Comparison of ENCODE assay signal across 8 cellular contexts in genomic region chr19:48872884-48873475, GRCh38. TPM values are rescaled to one million over a fixed set of nuclear protein-coding genes. Genes with fewer than 3 reads are reported as not detected.
DNase-seq lines count a peak whose midpoint lies in the region; ATAC-seq and TF ChIP-seq lines count a peak whose summit lies in the region.

No MANE protein-coding gene starts in this region.

- H3K4me1 ChIP-seq in ES-I3 (ENCODE audit: insufficient read depth, low read length), result peaks cover 4% of the 10 kb centered on the region; the same call in 1 of the 2 replicates

- peaks cover 4% of the 10 kb centered on the region for H3K27me3 Mint-ChIP-seq in activated T-helper 17 cell treated with anti-CD3 and anti-CD28 coated beads, Interleukin-2, amount 50 U/mL, for 72 hours
- peaks cover 0 to 15% of the 10 kb centered on the region in 2 donors for H3K27me3 Mint-ChIP-seq in natural killer cell (ENCODE audit: low read depth in 2 of 2)
- H3K27me3 Mint-ChIP-seq in stimulated activated naive CD8-positive, alpha-beta T cell treated with anti-CD3 and anti-CD28 coated beads, Interleukin-15, amount 100 ng/mL, for 72 hours, result no peaks in the 10 kb centered on the region

- peak; percentile 52 for ATAC-seq in activated T-helper 17 cell treated with anti-CD3 and anti-CD28 coated beads, Interleukin-2, amount 50 U/mL, for 72 hours (replicated peaks)
- ATAC-seq in natural killer cell, result peak; percentile 28 to 52 (median 37)
- ATAC-seq in stimulated activated naive CD8-positive, alpha-beta T cell treated with anti-CD3 and anti-CD28 coated beads, Interleukin-15, amount 100 ng/mL, for 72 hours, result peak; percentile 53
- ATAC-seq in HG03097 (IDR thresholded peaks at IDR 0.05; ENCODE audit: low FRiP score, unreplicated experiment), result no peak

- no peaks in the 10 kb centered on the region for H3K9me3 Mint-ChIP-seq in activated T-helper 17 cell treated with anti-CD3 and anti-CD28 coated beads, Interleukin-2, amount 50 U/mL, for 72 hours
- H3K9me3 Mint-ChIP-seq in natural killer cell, result peaks cover 0 to 3% of the 10 kb centered on the region in 2 donors
- H3K9me3 Mint-ChIP-seq in stimulated activated naive CD8-positive, alpha-beta T cell treated with anti-CD3 and anti-CD28 coated beads, Interleukin-15, amount 100 ng/mL, for 72 hours, result no peaks in the 10 kb centered on the region

- intact Hi-C loops in natural killer cell (cut with micrococcal nuclease), result loop anchor here (5.0 to 10.0 kb wide), 2 partner anchors 89 to 238 kb away; partner anchors contain the start of gene DBP

- H3K4me3 ChIP-seq in fibroblast of mammary gland (ENCODE audit: control insufficient read depth, low read depth, low read length), result peak overlapping the region; percentile 91

- peaks cover 18% of the 10 kb centered on the region for H3K36me3 ChIP-seq in ES-I3 (ENCODE audit: insufficient read depth, low read length)

- H3K27ac Mint-ChIP-seq in activated T-helper 17 cell treated with anti-CD3 and anti-CD28 coated beads, Interleukin-2, amount 50 U/mL, for 72 hours, result peak overlapping the region; percentile 100
- peak overlapping the region; percentile 98 to 100 for H3K27ac Mint-ChIP-seq in natural killer cell
- peak overlapping the region; percentile 100 for H3K27ac Mint-ChIP-seq in stimulated activated naive CD8-positive, alpha-beta T cell treated with anti-CD3 and anti-CD28 coated beads, Interleukin-15, amount 100 ng/mL, for 72 hours

- peaks cover 22% of the 10 kb centered on the region for H3K4me1 Mint-ChIP-seq in activated T-helper 17 cell treated with anti-CD3 and anti-CD28 coated beads, Interleukin-2, amount 50 U/mL, for 72 hours
- H3K4me1 Mint-ChIP-seq in natural killer cell, result peaks cover 43 to 49% of the 10 kb centered on the region in 2 donors
- peaks cover 57% of the 10 kb centered on the region for H3K4me1 Mint-ChIP-seq in stimulated activated naive CD8-positive, alpha-beta T cell treated with anti-CD3 and anti-CD28 coated beads, Interleukin-15, amount 100 ng/mL, for 72 hours

- TF ChIP-seq CTCF in fibroblast of mammary gland (conservative IDR thresholded peaks at IDR 0.05; ENCODE audit: control insufficient read depth, insufficient read depth, low read depth, low read length) (no peak), natural killer cell (IDR thresholded peaks at IDR 0.05) (no peak)

- H3K36me3 Mint-ChIP-seq in activated T-helper 17 cell treated with anti-CD3 and anti-CD28 coated beads, Interleukin-2, amount 50 U/mL, for 72 hours (ENCODE audit: low read depth), result peaks cover 61% of the 10 kb centered on the region
- peaks cover 20% of the 10 kb centered on the region for H3K36me3 Mint-ChIP-seq in natural killer cell

- DNase-seq in HuH-7 (ENCODE audit: low spot score) (peak; percentile 87), RKO (ENCODE audit: low spot score) (peak; percentile 98), fibroblast of mammary gland (ENCODE audit: low read depth) (peak; percentile 94), natural killer cell (peak; percentile 72)
- DNase-seq in stimulated activated naive CD8-positive, alpha-beta T cell treated with anti-CD3 and anti-CD28 coated beads, Interleukin-15, amount 100 ng/mL, for 72 hours, result peak; percentile 74 to 87

- no peaks in the 10 kb centered on the region for H3K9me3 ChIP-seq in ES-I3 (ENCODE audit: control insufficient read depth, insufficient read depth, low read length)

- H3K9ac ChIP-seq in ES-I3 (ENCODE audit: low read depth, low read length), result peak overlapping the region; percentile 93

- peak overlapping the region; percentile 98 for H3K4me3 Mint-ChIP-seq in activated T-helper 17 cell treated with anti-CD3 and anti-CD28 coated beads, Interleukin-2, amount 50 U/mL, for 72 hours
- peak overlapping the region; percentile 100 for H3K4me3 Mint-ChIP-seq in natural killer cell
- peak overlapping the region; percentile 96 for H3K4me3 Mint-ChIP-seq in stimulated activated naive CD8-positive, alpha-beta T cell treated with anti-CD3 and anti-CD28 coated beads, Interleukin-15, amount 100 ng/mL, for 72 hours

RNA-seq across cellular contexts. Expression of gene PPP1R15A, which starts 0.8 kb away (rescaled TPM):
- total RNA-seq in activated T-helper 17 cell treated with anti-CD3 and anti-CD28 coated beads, Interleukin-2, amount 50 U/mL, for 72 hours, result 100 to 1,000 TPM in 1 of 2 donors, 10 to 100 TPM in 1; 75.1 to 129 TPM
- total RNA-seq in natural killer cell, result 1,000 to 10,000 TPM in 2 of 3 donors, 100 to 1,000 TPM in 1; 942 to 1,308 (median 1,174) TPM

RNA-seq across cellular contexts. Expression of gene PLEKHA4, which starts 4.6 kb away (rescaled TPM):
- 10 to 100 TPM in 1 of 2 donors, 1 to 10 TPM in 1; 6.5 to 17.6 TPM for total RNA-seq in activated T-helper 17 cell treated with anti-CD3 and anti-CD28 coated beads, Interleukin-2, amount 50 U/mL, for 72 hours
- 1 to 10 TPM; 2.5 to 6.5 (median 5.2) TPM for total RNA-seq in natural killer cell

RNA-seq across cellular contexts. Expression of gene TULP2, which starts 25.6 kb away (rescaled TPM):
- total RNA-seq in activated T-helper 17 cell treated with anti-CD3 and anti-CD28 coated beads, Interleukin-2, amount 50 U/mL, for 72 hours, result not detected
- not detected for total RNA-seq in natural killer cell

RNA-seq across cellular contexts. Expression of gene NUCB1, which starts 27.1 kb away (rescaled TPM):
- total RNA-seq in activated T-helper 17 cell treated with anti-CD3 and anti-CD28 coated beads, Interleukin-2, amount 50 U/mL, for 72 hours, result 100 to 1,000 TPM; 158 to 184 TPM
- total RNA-seq in natural killer cell, result 100 to 1,000 TPM; 163 to 192 (median 171) TPM

RNA-seq across cellular contexts. Expression of gene HSD17B14, which starts 36.7 kb away (rescaled TPM):
- 1 to 10 TPM in 1 of 2 donors, not detected in 1; 1.6 TPM for total RNA-seq in activated T-helper 17 cell treated with anti-CD3 and anti-CD28 coated beads, Interleukin-2, amount 50 U/mL, for 72 hours
- under 1 TPM in 1 of 3 donors, not detected in 2; 0.75 TPM for total RNA-seq in natural killer cell

Comparison
In these comparisons a context has a peak if more than half of its experiments do, and no peak if none do; other contexts are left out.
1. RNA of gene PPP1R15A, which starts 0.8 kb away (total RNA-seq): 942 to 1,308 TPM in natural killer cell; 75.1 to 129 TPM in activated T-helper 17 cell treated with anti-CD3 and anti-CD28 coated beads, Interleukin-2, amount 50 U/mL, for 72 hours; every median in the first group is over 4 times any median in the second.
2. Peak in every context shown above with its lines, with median percentiles within 50 percentile points of each other: DNase-seq, H3K27ac Mint-ChIP-seq and H3K4me3 Mint-ChIP-seq.